ENCODE assay signal across 23 cellular contexts in the genomic region with DNA sequence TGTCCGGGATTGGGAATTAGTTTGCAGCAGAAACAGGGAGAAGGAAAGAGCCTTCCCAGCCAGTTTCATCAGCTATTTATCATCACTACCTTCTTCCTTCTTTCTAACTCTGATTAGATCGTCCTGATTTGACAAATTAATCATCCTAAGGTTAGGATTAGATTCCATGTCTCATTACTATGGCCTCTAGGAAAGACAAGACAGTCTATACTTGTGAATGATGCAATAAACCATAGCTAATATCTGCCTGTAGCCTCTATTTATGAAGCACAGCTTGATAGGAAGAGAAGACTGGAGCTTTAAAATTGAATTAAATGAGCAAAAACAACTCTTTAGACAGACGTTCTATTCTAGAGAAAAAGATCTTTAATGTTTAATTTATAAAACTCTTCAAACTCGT. TPM values are rescaled to one million over a fixed set of nuclear protein-coding genes. Genes with fewer than 3 reads are reported as not detected.
"Had no signal": no experiment of that assay in that cellular context is flagged by ENCODE, and none has a peak within 500 bp of the region (broad histone marks: within the 10 kb centered on the region; RNA-seq: fewer than 3 reads in every experiment).

No MANE protein-coding gene starts in this region.

- H3K36me3 Mint-ChIP-seq: activated naive CD4-positive, alpha-beta T cell treated with anti-CD3 and anti-CD28 coated beads, Interleukin-2, amount 50 U/mL, for 72 hours had no signal

- H3K4me3 Mint-ChIP-seq: activated CD4-positive, alpha-beta T cell treated with anti-CD3 and anti-CD28 coated beads, Interleukin-2, amount 10 ng/mL, durations not matched to agents 24 days and 14 days; endodermal cell; nephron progenitor cell; stimulated activated naive CD8-positive, alpha-beta T cell treated with anti-CD3 and anti-CD28 coated beads, Interleukin-15, Interleukin-2, amounts not matched to agents 100 ng/mL and 50 ng/mL, for 24 hours had no signal

- FAIRE-seq: islet of Langerhans had no signal

- H3K4me1 Mint-ChIP-seq: activated CD4-positive, alpha-beta T cell treated with anti-CD3 and anti-CD28 coated beads, Interleukin-2, amount 10 ng/mL, durations not matched to agents 24 days and 14 days; endodermal cell had no signal

- H3K9me3 Mint-ChIP-seq: activated CD4-positive, alpha-beta T cell treated with anti-CD3 and anti-CD28 coated beads, Interleukin-2, amount 10 ng/mL, durations not matched to agents 24 days and 14 days; activated naive CD4-positive, alpha-beta T cell treated with anti-CD3 and anti-CD28 coated beads, Interleukin-2, amount 50 U/mL, for 72 hours; endodermal cell; stimulated activated naive CD8-positive, alpha-beta T cell treated with anti-CD3 and anti-CD28 coated beads, Interleukin-15, Interleukin-2, amounts not matched to agents 100 ng/mL and 50 ng/mL, for 24 hours had no signal

- H3K36me3 ChIP-seq: adrenal gland, cardiac muscle cell, right atrium auricular region, tibial nerve, vagina had no signal

- H3K27ac Mint-ChIP-seq: activated CD4-positive, alpha-beta T cell treated with anti-CD3 and anti-CD28 coated beads, Interleukin-2, amount 10 ng/mL, durations not matched to agents 24 days and 14 days; activated naive CD4-positive, alpha-beta T cell treated with anti-CD3 and anti-CD28 coated beads, Interleukin-2, amount 50 U/mL, for 72 hours; endodermal cell; nephron progenitor cell; stimulated activated naive CD8-positive, alpha-beta T cell treated with anti-CD3 and anti-CD28 coated beads, Interleukin-15, Interleukin-2, amounts not matched to agents 100 ng/mL and 50 ng/mL, for 24 hours had no signal

- DNase-seq: activated CD4-positive, alpha-beta T cell treated with anti-CD3 and anti-CD28 coated beads, Interleukin-2, amount 10 ng/mL, durations not matched to agents 24 days and 14 days; activated CD8-positive, alpha-beta memory T cell treated with anti-CD3 and anti-CD28 coated beads for 24 hours; activated CD8-positive, alpha-beta memory T cell treated with anti-CD3 and anti-CD28 coated beads, Interleukin-2, amount 50 U/mL, for 48 hours; activated gamma-delta T cell treated with Interleukin-2 at 50 U/mL for 16 hours; adrenal gland; endodermal cell; hippocampal formation; nucleus accumbens; stimulated activated CD4-positive, alpha-beta T cell treated with anti-CD3 and anti-CD28 coated beads, Interleukin-2, amount 100 ng/mL, for 48 hours; T1000 had no signal

- H3K4me3 ChIP-seq: adrenal gland, cardiac muscle cell, lung, right atrium auricular region, skin epidermis, tibial nerve, vagina had no signal

- H3K27me3 ChIP-seq: adrenal gland, cardiac muscle cell, foreskin keratinocyte, right atrium auricular region, tibial nerve, vagina had no signal

RNA-seq across cellular contexts. Expression of gene FRZB, which starts 25.2 kb away (rescaled TPM):
- total RNA-seq: activated CD4-positive, alpha-beta T cell treated with anti-CD3 and anti-CD28 coated beads, Interleukin-2, amount 10 ng/mL, durations not matched to agents 24 days and 14 days; activated naive CD4-positive, alpha-beta T cell treated with anti-CD3 and anti-CD28 coated beads, Interleukin-2, amount 50 U/mL, for 72 hours; epithelial cell of proximal tubule; foreskin keratinocyte; T-helper 1 cell treated with Interleukin-12 subunit alpha and Interleukin-12 subunit beta and Interleukin-4 antibody, amounts not matched to agents 30 ng/mL and 1 ng/mL, for 36 hours had no signal
